1 cellular context compared by ENCODE assay signal in genomic region chr12:49538740-49539403, GRCh38.
TF ChIP-seq lines count a peak whose summit lies in the region.

KCNH3 (plus strand) TSS chr12:49539030; CDS start chr12:49539417, 387 bp downstream.

TF ChIP-seq in SK-N-SH treated with all-trans-retinoic acid at 6 μM for 48 hours, 23 proteins besides CTCF, POLR2A, EP300 and RAD21 (continued from another document):
- TF ChIP-seq POU6F1 (CRISPR knock-in tag; IDR thresholded peaks at IDR 0.05; ENCODE audit: borderline replicate concordance, low read depth) (no peak), ZC3H10 (CRISPR knock-in tag; IDR thresholded peaks at IDR 0.05) (no peak), TSHZ2 (CRISPR knock-in tag; IDR thresholded peaks at IDR 0.05) (no peak), ZNF565 (CRISPR knock-in tag; conservative IDR thresholded peaks at IDR 0.05; ENCODE audit: low read depth) (no peak), GLIS3 (CRISPR knock-in tag; IDR thresholded peaks at IDR 0.05) (no peak), ISL1 (CRISPR knock-in tag; IDR thresholded peaks at IDR 0.05) (no peak)
